Comparison of ENCODE assay signal across 8 cellular contexts in genomic region chr1:153670859-153671622, GRCh38. TPM values are rescaled to one million over a fixed set of nuclear protein-coding genes. Genes with fewer than 3 reads are reported as not detected.
DNase-seq lines count a peak whose midpoint lies in the region; ATAC-seq and TF ChIP-seq lines count a peak whose summit lies in the region.

TSS of gene ILF2 (minus strand) at chr1:153670993. CDS start at chr1:153670922, 71 bp downstream.

- H3K27ac ChIP-seq in adipose tissue (ENCODE audit: low read depth, low read length): no peak within 1 kb of the TSS
- H3K27ac ChIP-seq in heart left ventricle: peak within 1 kb of the TSS; percentile 6 to 90 (median 80)
- H3K27ac ChIP-seq in upper lobe of left lung: peak within 1 kb of the TSS; percentile 89 to 91 (median 90)

- TF ChIP-seq EP300 in upper lobe of left lung (IDR thresholded peaks at IDR 0.05): no peak

- DNase-seq in NCI-H1417 (lab: John Stamatoyannopoulos, UW): peak; percentile 99 to 100 (median 100)
- peak; percentile 94 to 98 for DNase-seq in SW 1271 (lab: John Stamatoyannopoulos, UW)
- DNase-seq in heart left ventricle: peak; percentile 97 to 98 (median 98)
- DNase-seq in pons (ENCODE audit: low spot score): peak; percentile 100
- DNase-seq in upper lobe of left lung: peak in 1 of 2 donors; percentile 94

- TF ChIP-seq CTCF in GM12874 (IDR thresholded peaks at IDR 0.05; ENCODE audit: insufficient read depth, low read depth, low read length): 0 out of 2 replicates have a peak, but pooled peaks have one; percentile 1
- TF ChIP-seq CTCF in heart left ventricle (IDR thresholded peaks at IDR 0.05): peak in 6 of 12 donors; percentile 11 to 53 (median 39)
- peak in 2 of 6 experiments; percentile 7 to 20 for TF ChIP-seq CTCF in upper lobe of left lung (IDR thresholded peaks at IDR 0.05)

- intact Hi-C loops in heart left ventricle (cut with DNase I): loop anchor here in 8 of 10 donors (2.0 to 10.0 kb wide), 9 partner anchors 39 to 316 kb away; partner anchors contain the start of genes CHTOP (in 3 of the 8), RAB13 (in 3 of the 8), GATAD2B (in 1 of the 8) and S100A1 (in 1 of the 8)

- WGBS in adipose tissue, 3 donors: 0 to 1% (median 0%) methylated on average over 35 of the region's 35 CpGs
- WGBS in heart left ventricle, 4 donors: 0% methylated on average over 35 of the region's 35 CpGs
- 0% methylated on average over 32 to 35 of the region's 35 CpGs for WGBS in upper lobe of left lung, 2 donors

- H3K27me3 ChIP-seq in heart left ventricle: no peaks in the 10 kb centered on the region
- H3K27me3 ChIP-seq in upper lobe of left lung: no peaks in the 10 kb centered on the region

- TF ChIP-seq POLR2A in heart left ventricle (IDR thresholded peaks at IDR 0.05) (peak; percentile 81 to 91), upper lobe of left lung (IDR thresholded peaks at IDR 0.05) (peak in 3 of 4 donors; percentile 71 to 90 (median 89))

- H3K4me3 ChIP-seq in heart left ventricle (peak within 1 kb of the TSS; percentile 49 to 93 (median 82)), upper lobe of left lung (peak within 1 kb of the TSS; percentile 75 to 91 (median 84))

- H3K4me1 ChIP-seq in heart left ventricle (peaks cover 6 to 26% (median 14%) of the 10 kb centered on the region in 12 donors), upper lobe of left lung (peaks cover 8 to 23% (median 19%) of the 10 kb centered on the region in 4 donors)

- no peaks in the 10 kb centered on the region for H3K9me3 ChIP-seq in heart left ventricle
- no peaks in the 10 kb centered on the region for H3K9me3 ChIP-seq in upper lobe of left lung

- H3K36me3 ChIP-seq in heart left ventricle (peaks cover 5 to 38% (median 34%) of the 10 kb centered on the region in 9 donors), upper lobe of left lung (peaks cover 28 to 37% (median 29%) of the 10 kb centered on the region in 4 donors)

- ATAC-seq in HG02763 (IDR thresholded peaks at IDR 0.05; ENCODE audit: unreplicated experiment): peak; percentile 93
- ATAC-seq in heart left ventricle: peak; percentile 95 to 98 (median 97)
- peak; percentile 96 to 99 for ATAC-seq in upper lobe of left lung (ENCODE audit: low FRiP score in 2 of 2)

RNA-seq across cellular contexts. Expression of gene ILF2, which starts in this region (rescaled TPM):
- polyA plus RNA-seq in adipose tissue: 100 to 1,000 TPM in 1 of 3 donors, 10 to 100 TPM in 2; 56.3 to 111 (median 89.5) TPM
- total RNA-seq in heart left ventricle: 10 to 100 TPM; 65.0 to 92.3 (median 74.2) TPM
- 100 to 1,000 TPM in 1 of 2 donors, 10 to 100 TPM in 1; 22.1 to 163 TPM for polyA plus RNA-seq in heart left ventricle
- 100 to 1,000 TPM in 1 of 6 donors, 10 to 100 TPM in 5; 21.0 to 120 (median 75.8) TPM for total RNA-seq in upper lobe of left lung
